In genomic region chr13:101309014-101309619, GRCh38 we compare ENCODE assay signal across 17 cellular contexts.
DNase-seq lines count a peak whose midpoint lies in the region; ATAC-seq and TF ChIP-seq lines count a peak whose summit lies in the region.
"Had no signal": no experiment of that assay in that cellular context is flagged by ENCODE, and none has a peak within 500 bp of the region (broad histone marks: within the 10 kb centered on the region; RNA-seq: fewer than 3 reads in every experiment).

No MANE protein-coding gene starts in this region.

- intact Hi-C loops in ascending aorta (cut with DNase I), result loop anchor here (5.0 to 10.0 kb wide), 3 partner anchors 94 to 1086 kb away; partner anchors contain the start of gene ITGBL1
- intact Hi-C loops in aorta (cut with DNase I), result loop anchor here (5.0 to 10.0 kb wide), 3 partner anchors 143 to 164 kb away; partner anchors contain the start of gene ITGBL1 (in 1 of the 2)
- intact Hi-C loops in lower leg skin (cut with DNase I; ENCODE audit: low total_unique reads), result no loop called here

- H3K9me3 ChIP-seq in ascending aorta, result no peaks in the 10 kb centered on the region
- no peaks in the 10 kb centered on the region for H3K9me3 ChIP-seq in aorta (ENCODE audit: control insufficient read depth, low read length)
- H3K9me3 ChIP-seq: heart left ventricle, prostate gland had no signal

- no peak overlapping the region for H3K4me3 ChIP-seq in ascending aorta
- H3K4me3 ChIP-seq in aorta (ENCODE audit: low read length in 2 of 2), result no peak overlapping the region
- H3K4me3 ChIP-seq in lower leg skin (ENCODE audit: low read depth, poor library complexity, severe bottlenecking), result no peak overlapping the region
- H3K4me3 ChIP-seq: cardiac muscle cell, heart left ventricle, prostate gland had no signal

- H3K27me3 ChIP-seq in ascending aorta (no peaks in the 10 kb centered on the region), aorta (ENCODE audit: control insufficient read depth in 1 of 2, insufficient read depth in 2 of 2, low read length in 1 of 2) (no peaks in the 10 kb centered on the region)
- H3K27me3 ChIP-seq: cardiac muscle cell, heart left ventricle had no signal

- H3K36me3 ChIP-seq in ascending aorta (no peaks in the 10 kb centered on the region), aorta (ENCODE audit: control insufficient read depth in 1 of 2, insufficient read depth in 2 of 2, low read length in 1 of 2) (no peaks in the 10 kb centered on the region)
- H3K36me3 ChIP-seq: cardiac muscle cell, heart left ventricle, prostate gland had no signal

- H3K4me1 ChIP-seq in ascending aorta, result peaks cover 0 to 29% of the 10 kb centered on the region in 2 donors
- H3K4me1 ChIP-seq in aorta (ENCODE audit: control insufficient read depth in 1 of 2, insufficient read depth in 2 of 2, low read length in 2 of 2), result peaks cover 0 to 2% of the 10 kb centered on the region in 2 donors
- H3K4me1 ChIP-seq: prostate gland had no signal

- H3K27ac ChIP-seq in ascending aorta (peak overlapping the region; percentile 73 to 80), aorta (ENCODE audit: low read depth in 1 of 2, low read length in 2 of 2) (peak overlapping the region in 1 of 2 donors; percentile 40)
- H3K27ac ChIP-seq: cardiac muscle cell, prostate gland had no signal

- DNase-seq in HCEC 1CT, result peak; percentile 76
- no peak for DNase-seq in ascending aorta (ENCODE audit: low spot score in 2 of 2)
- peak; percentile 28 for DNase-seq in fibroblast of the conjunctiva (ENCODE audit: low read depth)
- DNase-seq in aorta, result no peak
- DNase-seq in NCI-H2081 (lab: John Stamatoyannopoulos, UW), result no peak
- DNase-seq in lower leg skin (ENCODE audit: low spot score in 2 of 2), result no peak
- DNase-seq: activated CD8-positive, alpha-beta memory T cell treated with anti-CD3 and anti-CD28 coated beads for 24 hours; activated effector memory CD4-positive, alpha-beta T cell treated with anti-CD3 and anti-CD28 coated beads, Interleukin-2, amount 50 U/mL, for 16 hours; endodermal cell; heart left ventricle; left cardiac atrium; NCI-H1048; NCI-H2227 treated with DMSO at 0.1 percent for 48 hours; SW 1271 had no signal

- ATAC-seq in aorta (ENCODE audit: low FRiP score) (peak; percentile 50), HG02938 (IDR thresholded peaks at IDR 0.05; ENCODE audit: unreplicated experiment) (no peak)
- ATAC-seq: heart left ventricle had no signal

- TF ChIP-seq POLR2A in lower leg skin (IDR thresholded peaks at IDR 0.05), result no peak

- TF ChIP-seq CTCF in ascending aorta (IDR thresholded peaks at IDR 0.05) (no peak), lower leg skin (IDR thresholded peaks at IDR 0.05) (no peak)

Comparison
In these comparisons a context has a peak if more than half of its experiments do, and no peak if none do; other contexts are left out.
1. DNase-seq: peak in HCEC 1CT (single experiment) and fibroblast of the conjunctiva (single experiment); none in ascending aorta (0 of 2), aorta (0 of 2), NCI-H2081 (0 of 2) and lower leg skin (0 of 2).